10 cellular contexts compared by ENCODE assay signal in the genomic region with DNA sequence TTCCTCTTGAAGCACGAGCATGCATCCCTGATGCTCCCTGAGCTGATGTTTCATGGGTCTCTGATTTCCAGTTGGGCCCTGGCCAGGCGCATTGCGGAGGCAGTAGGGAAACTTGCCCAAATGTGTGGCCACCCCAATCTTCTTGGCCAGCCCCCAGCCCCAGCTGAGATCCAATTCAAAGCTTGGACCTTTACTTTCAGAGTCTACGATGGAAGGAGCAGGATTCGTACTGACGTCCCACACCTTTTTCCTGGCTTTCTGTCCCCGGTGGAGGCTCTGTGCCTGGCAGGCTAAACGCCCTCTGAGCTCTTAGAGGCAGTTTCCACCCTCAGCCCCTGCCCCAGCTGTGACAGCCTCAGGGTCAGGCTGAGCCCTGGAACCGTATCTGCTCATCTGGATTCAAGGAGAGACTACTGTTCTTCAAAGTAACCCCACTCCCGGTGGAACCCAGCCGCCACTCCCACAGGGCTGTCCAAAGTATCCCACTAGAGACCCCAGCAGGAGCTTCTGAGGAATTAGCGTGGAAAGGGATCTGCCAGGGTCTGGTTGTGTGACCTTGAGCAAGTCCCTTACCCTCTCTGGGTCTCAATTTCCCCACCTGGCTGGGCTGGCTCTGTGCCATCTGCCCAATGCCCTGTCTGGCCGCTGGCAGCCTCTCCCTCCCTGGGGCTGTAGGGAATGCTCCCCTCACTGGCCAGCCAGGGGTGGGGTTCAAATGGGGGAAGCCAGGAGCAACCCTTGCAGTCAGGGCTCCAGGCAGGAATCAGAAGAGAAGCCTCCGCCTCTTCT. TPM values are rescaled to one million over a fixed set of nuclear protein-coding genes. Genes with fewer than 3 reads are reported as not detected.
A peak's percentile ranks its signal among the peaks of the same experiment; 100 is the strongest.
DNase-seq lines count a peak whose midpoint lies in the region; ATAC-seq and TF ChIP-seq lines count a peak whose summit lies in the region.
"Had no signal": no experiment of that assay in that cellular context is flagged by ENCODE, and none has a peak within 500 bp of the region (broad histone marks: within the 10 kb centered on the region; RNA-seq: fewer than 3 reads in every experiment).

No MANE protein-coding gene starts in this region.

- intact Hi-C loops in CD14-positive monocyte (cut with micrococcal nuclease), result loop anchor here (2.0 to 10.0 kb wide), 3 partner anchors 533 to 649 kb away; no protein-coding TSS in a partner anchor

- in situ Hi-C loops in ACHN (cut with HindIII; ENCODE audit: low pct_ligation_motif_present, low pct_unique_long_range_greater_than_20kb, low sequenced_read_pairs), result loop anchor here (25.0 kb wide), 1 partner anchor 152 kb away; no protein-coding TSS in a partner anchor

- no peaks in the 10 kb centered on the region for H3K79me2 ChIP-seq in Loucy (ENCODE audit: insufficient read depth, low read length)

- peaks cover 53 to 74% (median 54%) of the 10 kb centered on the region in 3 donors for H3K27me3 Mint-ChIP-seq in CD14-positive monocyte (ENCODE audit: low read depth in 3 of 3)

- no peak overlapping the region for H3K4me2 ChIP-seq in Loucy (ENCODE audit: low read depth, low read length, poor library complexity, severe bottlenecking)

- peak; percentile 50; the same call in 1 of the 2 replicates for TF ChIP-seq CTCF in Loucy (conservative IDR thresholded peaks at IDR 0.05; ENCODE audit: low read length)
- peak; percentile 9 for TF ChIP-seq CTCF in epithelial cell of esophagus (IDR thresholded peaks at IDR 0.05; ENCODE audit: insufficient read depth, low read depth, low read length, missing control alignments)
- no peak for TF ChIP-seq CTCF in CD14-positive monocyte (IDR thresholded peaks at IDR 0.05)

- no peak for ATAC-seq in GM18909 (IDR thresholded peaks at IDR 0.05; ENCODE audit: poor library complexity, unreplicated experiment)
- ATAC-seq in GM19455 (IDR thresholded peaks at IDR 0.05; ENCODE audit: unreplicated experiment), result no peak
- ATAC-seq in HG02571 (IDR thresholded peaks at IDR 0.05; ENCODE audit: unreplicated experiment), result no peak

- H2AFZ ChIP-seq in Loucy (ENCODE audit: low read length), result no peak overlapping the region

- peak overlapping the region in 1 of 2 donors; percentile 61 for H3K4me3 Mint-ChIP-seq in CD14-positive monocyte

- H3K9me3 ChIP-seq in Loucy (ENCODE audit: insufficient read depth, low read depth, low read length), result peaks cover 11% of the 10 kb centered on the region; the same call in 1 of the 2 replicates
- H3K9me3 ChIP-seq in muscle layer of duodenum (ENCODE audit: control insufficient read depth in 1 of 2, low read length in 2 of 2), result no peaks in the 10 kb centered on the region
- H3K9me3 ChIP-seq: gastrocnemius medialis had no signal

- DNase-seq in ACHN (peak; percentile 25), epithelial cell of esophagus (ENCODE audit: low read depth) (no peak), CD14-positive monocyte (ENCODE audit: low spot score) (no peak)
- DNase-seq: activated CD4-positive, alpha-beta T cell treated with anti-CD3 and anti-CD28 coated beads, Interleukin-2, amount 10 ng/mL, durations not matched to agents 24 days and 14 days had no signal

- peak overlapping the region; percentile 31 for H3K27ac ChIP-seq in muscle layer of duodenum (ENCODE audit: low read length)

- H3K9me2 ChIP-seq in Loucy (replicated peaks; ENCODE audit: low read depth, low read length), result no peaks in the 10 kb centered on the region

- no peaks in the 10 kb centered on the region for H3K36me3 Mint-ChIP-seq in CD14-positive monocyte

- no peak overlapping the region for H3K9ac ChIP-seq in Loucy (ENCODE audit: low read depth, low read length, poor library complexity, severe bottlenecking)

- no peaks in the 10 kb centered on the region for H3K36me3 ChIP-seq in Loucy (ENCODE audit: insufficient read depth, low read length)
- H3K36me3 ChIP-seq in muscle layer of duodenum (ENCODE audit: control insufficient read depth in 1 of 2, insufficient read depth in 2 of 2, low read length in 2 of 2), result no peaks in the 10 kb centered on the region
- H3K36me3 ChIP-seq: gastrocnemius medialis had no signal

- no peaks in the 10 kb centered on the region for H4K20me1 ChIP-seq in Loucy (ENCODE audit: insufficient read depth, low read length, poor library complexity, severe bottlenecking)

- no peak overlapping the region for H3K27ac Mint-ChIP-seq in CD14-positive monocyte
- H3K27ac Mint-ChIP-seq: activated CD4-positive, alpha-beta T cell treated with anti-CD3 and anti-CD28 coated beads, Interleukin-2, amount 10 ng/mL, durations not matched to agents 24 days and 14 days had no signal

- H3K4me3 ChIP-seq in Loucy (ENCODE audit: low read length, poor library complexity, severe bottlenecking), result no peak overlapping the region
- no peak overlapping the region for H3K4me3 ChIP-seq in epithelial cell of esophagus (ENCODE audit: low read length)
- no peak overlapping the region for H3K4me3 ChIP-seq in muscle layer of duodenum (ENCODE audit: low read depth in 1 of 2, low read length in 2 of 2)
- H3K4me3 ChIP-seq: gastrocnemius medialis had no signal

- peaks cover 8% of the 10 kb centered on the region for H3K4me1 Mint-ChIP-seq in CD14-positive monocyte

- peaks cover 2 to 12% (median 6%) of the 10 kb centered on the region in 7 donors for H3K9me3 Mint-ChIP-seq in CD14-positive monocyte

- H3F3A ChIP-seq in Loucy (ENCODE audit: low read depth), result no peaks in the 10 kb centered on the region

- no peaks in the 10 kb centered on the region for H3K27me3 ChIP-seq in Loucy (ENCODE audit: insufficient read depth, low read length, poor library complexity, severe bottlenecking)
- no peaks in the 10 kb centered on the region for H3K27me3 ChIP-seq in muscle layer of duodenum (ENCODE audit: low read depth, low read length)

- H3K4me1 ChIP-seq in Loucy (ENCODE audit: insufficient read depth, low read length, poor library complexity, severe bottlenecking) (peaks cover 30% of the 10 kb centered on the region), muscle layer of duodenum (ENCODE audit: control insufficient read depth in 1 of 2, insufficient read depth in 2 of 2, low read length in 2 of 2) (peaks cover 3 to 14% of the 10 kb centered on the region in 2 donors)

RNA-seq across cellular contexts. Expression of gene CPN2, which starts 37.3 kb away (rescaled TPM):
- not detected for polyA plus RNA-seq in CD14-positive monocyte

RNA-seq across cellular contexts. Expression of gene LRRC15, which starts 55.7 kb away (rescaled TPM):
- polyA plus RNA-seq in CD14-positive monocyte, result not detected
